In the genomic region with DNA sequence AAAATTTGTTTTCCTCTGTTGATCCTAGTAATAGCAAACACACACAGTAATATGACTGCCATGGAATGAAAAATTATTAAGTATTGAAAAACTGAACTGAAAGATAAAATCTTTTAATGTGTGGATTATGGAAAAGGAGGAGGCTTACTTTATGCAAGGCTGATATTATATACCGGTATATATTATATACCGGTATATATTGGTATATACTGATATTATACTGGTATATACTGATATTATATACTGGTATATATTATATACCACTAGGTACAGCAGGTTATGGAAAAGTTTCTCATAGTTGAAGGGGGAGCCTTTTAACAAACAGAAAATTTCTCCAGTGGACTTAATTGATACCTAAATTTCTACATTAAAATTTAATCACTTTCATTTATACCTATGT, we compare ENCODE assay signal across 8 cellular contexts.
"Had no signal": no experiment of that assay in that cellular context is flagged by ENCODE, and none has a peak within 500 bp of the region (broad histone marks: within the 10 kb centered on the region; RNA-seq: fewer than 3 reads in every experiment).

No MANE protein-coding gene starts in this region.

- DNase-seq: GM23248, GOT3, H7, H9, HCEC 1CT, HFFc6 had no signal

- H3K27ac Mint-ChIP-seq: GM23338, H9, HFFc6 had no signal

- H3K27ac ChIP-seq: GM23248 had no signal

- H3K4me3 ChIP-seq: GM23248, GM23338, HAP-1 had no signal

- H3K36me3 ChIP-seq: HAP-1 had no signal

- H3K9me3 ChIP-seq: HAP-1 had no signal

- H3K4me1 ChIP-seq: HAP-1 had no signal

- H3K9me3 Mint-ChIP-seq: GM23338, H9, HFFc6 had no signal

- H3K4me3 Mint-ChIP-seq: GM23338, H9, HFFc6 had no signal
